ENCODE assay signal across 1 cellular context in the genomic region with DNA sequence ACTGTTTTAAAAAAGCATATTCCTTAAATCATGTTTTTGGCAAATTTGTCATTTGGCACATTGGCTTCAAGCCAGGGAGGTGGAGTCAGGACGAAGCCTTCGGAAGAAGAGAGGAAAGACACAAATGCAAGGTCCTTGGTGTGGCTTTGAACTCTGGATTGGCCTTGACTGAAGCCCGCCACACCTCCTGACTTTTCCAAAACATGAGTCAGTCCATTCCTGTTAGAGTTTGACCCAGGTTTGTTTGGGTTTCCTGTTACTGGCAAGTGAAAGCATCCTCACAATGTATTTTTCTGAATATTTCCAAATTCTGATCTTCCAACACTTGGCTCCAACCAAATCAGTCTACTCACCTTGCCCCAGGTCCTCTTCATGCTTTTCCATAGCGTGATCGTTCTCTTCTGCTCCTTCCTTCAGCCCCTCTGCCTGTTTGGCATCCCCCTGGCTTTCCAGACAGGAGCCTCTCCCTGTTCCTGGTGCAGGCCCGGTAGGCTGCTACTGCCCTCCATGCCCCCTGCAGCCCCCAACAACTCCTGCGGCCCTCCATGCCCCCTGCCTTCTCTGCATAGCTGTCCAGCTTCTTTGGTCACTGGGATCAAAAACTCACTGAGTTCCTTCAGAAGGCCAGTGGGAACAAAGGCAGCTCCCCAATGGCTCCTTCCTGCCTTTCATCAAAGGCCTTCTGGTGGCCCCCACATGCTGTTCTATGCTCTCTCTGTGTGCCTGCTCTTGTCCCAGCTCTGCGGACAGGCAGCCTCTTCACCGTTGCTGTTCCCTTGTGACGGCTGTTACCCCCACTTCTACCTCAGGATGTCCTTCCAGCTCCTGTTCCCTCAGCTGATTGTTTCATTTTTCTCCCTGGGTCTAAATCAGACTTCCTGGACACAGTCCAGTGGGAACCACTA.
A peak's percentile ranks its signal among the peaks of the same experiment; 100 is the strongest.
TF ChIP-seq lines count a peak whose summit lies in the region.

No MANE protein-coding gene starts in this region.

TF ChIP-seq in HepG2, 621 proteins besides CTCF, POLR2A, EP300 and RAD21 (continued from another document and continues in another):
- TF ChIP-seq, protein P1, sequence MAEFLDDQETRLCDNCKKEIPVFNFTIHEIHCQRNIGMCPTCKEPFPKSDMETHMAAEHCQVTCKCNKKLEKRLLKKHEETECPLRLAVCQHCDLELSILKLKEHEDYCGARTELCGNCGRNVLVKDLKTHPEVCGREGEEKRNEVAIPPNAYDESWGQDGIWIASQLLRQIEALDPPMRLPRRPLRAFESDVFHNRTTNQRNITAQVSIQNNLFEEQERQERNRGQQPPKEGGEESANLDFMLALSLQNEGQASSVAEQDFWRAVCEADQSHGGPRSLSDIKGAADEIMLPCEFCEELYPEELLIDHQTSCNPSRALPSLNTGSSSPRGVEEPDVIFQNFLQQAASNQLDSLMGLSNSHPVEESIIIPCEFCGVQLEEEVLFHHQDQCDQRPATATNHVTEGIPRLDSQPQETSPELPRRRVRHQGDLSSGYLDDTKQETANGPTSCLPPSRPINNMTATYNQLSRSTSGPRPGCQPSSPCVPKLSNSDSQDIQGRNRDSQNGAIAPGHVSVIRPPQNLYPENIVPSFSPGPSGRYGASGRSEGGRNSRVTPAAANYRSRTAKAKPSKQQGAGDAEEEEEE (CRISPR knock-in tag; IDR thresholded peaks at IDR 0.05; ENCODE audit: borderline replicate concordance): no peak
- TF ChIP-seq, protein P2, sequence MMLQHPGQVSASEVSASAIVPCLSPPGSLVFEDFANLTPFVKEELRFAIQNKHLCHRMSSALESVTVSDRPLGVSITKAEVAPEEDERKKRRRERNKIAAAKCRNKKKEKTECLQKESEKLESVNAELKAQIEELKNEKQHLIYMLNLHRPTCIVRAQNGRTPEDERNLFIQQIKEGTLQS (CRISPR knock-in tag; IDR thresholded peaks at IDR 0.05): peak; percentile 80
- TF ChIP-seq KLF11 (CRISPR knock-in tag; IDR thresholded peaks at IDR 0.05): peak; percentile 60; the same call in 1 of the 2 replicates
- TF ChIP-seq IRF2 (CRISPR knock-in tag; IDR thresholded peaks at IDR 0.05): peak; percentile 84
- TF ChIP-seq ATF7 (IDR thresholded peaks at IDR 0.05): no peak
- TF ChIP-seq ATF7 (CRISPR knock-in tag; IDR thresholded peaks at IDR 0.05): no peak
- TF ChIP-seq, protein P3, sequence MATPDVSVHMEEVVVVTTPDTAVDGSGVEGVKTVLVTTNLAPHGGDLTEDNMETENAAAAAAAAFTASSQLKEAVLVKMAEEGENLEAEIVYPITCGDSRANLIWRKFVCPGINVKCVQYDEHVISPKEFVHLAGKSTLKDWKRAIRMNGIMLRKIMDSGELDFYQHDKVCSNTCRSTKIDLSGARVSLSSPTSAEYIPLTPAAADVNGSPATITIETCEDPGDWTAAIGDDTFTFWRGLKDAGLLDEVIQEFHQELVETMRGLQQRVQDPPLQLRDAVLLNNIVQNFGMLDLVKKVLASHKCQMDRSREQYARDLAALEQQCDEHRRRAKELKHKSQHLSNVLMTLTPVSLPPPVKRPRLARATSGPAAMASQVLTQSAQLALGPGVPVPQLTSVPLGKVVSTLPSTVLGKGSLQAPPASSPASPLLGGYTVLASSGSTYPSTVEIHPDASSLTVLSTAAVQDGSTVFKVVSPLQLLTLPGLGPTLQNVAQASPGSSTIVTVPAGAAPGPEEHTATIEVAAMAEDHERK (CRISPR knock-in tag; IDR thresholded peaks at IDR 0.05; ENCODE audit: low read depth): no peak
- no peak for TF ChIP-seq ZNF230 (CRISPR knock-in tag; IDR thresholded peaks at IDR 0.05)
- TF ChIP-seq RAD51 (IDR thresholded peaks at IDR 0.05; ENCODE audit: borderline replicate concordance): no peak
- no peak for TF ChIP-seq NPAS2 (CRISPR knock-in tag; IDR thresholded peaks at IDR 0.05; ENCODE audit: borderline replicate concordance)
- no peak for TF ChIP-seq CAMTA2 (CRISPR knock-in tag; IDR thresholded peaks at IDR 0.05; ENCODE audit: borderline replicate concordance)
- no peak for TF ChIP-seq SNAPC2 (CRISPR knock-in tag; IDR thresholded peaks at IDR 0.05)
- TF ChIP-seq ZNF563 (CRISPR knock-in tag; IDR thresholded peaks at IDR 0.05): no peak
- TF ChIP-seq SYNCRIP (IDR thresholded peaks at IDR 0.05; ENCODE audit: insufficient read depth, low read depth, low read length): no peak
- no peak for TF ChIP-seq SP140L (CRISPR knock-in tag; IDR thresholded peaks at IDR 0.05; ENCODE audit: borderline replicate concordance)
- peak; percentile 62 for TF ChIP-seq ERF (CRISPR knock-in tag; IDR thresholded peaks at IDR 0.05)
- TF ChIP-seq MED13 (CRISPR knock-in tag; IDR thresholded peaks at IDR 0.05): no peak
- TF ChIP-seq, protein P4, sequence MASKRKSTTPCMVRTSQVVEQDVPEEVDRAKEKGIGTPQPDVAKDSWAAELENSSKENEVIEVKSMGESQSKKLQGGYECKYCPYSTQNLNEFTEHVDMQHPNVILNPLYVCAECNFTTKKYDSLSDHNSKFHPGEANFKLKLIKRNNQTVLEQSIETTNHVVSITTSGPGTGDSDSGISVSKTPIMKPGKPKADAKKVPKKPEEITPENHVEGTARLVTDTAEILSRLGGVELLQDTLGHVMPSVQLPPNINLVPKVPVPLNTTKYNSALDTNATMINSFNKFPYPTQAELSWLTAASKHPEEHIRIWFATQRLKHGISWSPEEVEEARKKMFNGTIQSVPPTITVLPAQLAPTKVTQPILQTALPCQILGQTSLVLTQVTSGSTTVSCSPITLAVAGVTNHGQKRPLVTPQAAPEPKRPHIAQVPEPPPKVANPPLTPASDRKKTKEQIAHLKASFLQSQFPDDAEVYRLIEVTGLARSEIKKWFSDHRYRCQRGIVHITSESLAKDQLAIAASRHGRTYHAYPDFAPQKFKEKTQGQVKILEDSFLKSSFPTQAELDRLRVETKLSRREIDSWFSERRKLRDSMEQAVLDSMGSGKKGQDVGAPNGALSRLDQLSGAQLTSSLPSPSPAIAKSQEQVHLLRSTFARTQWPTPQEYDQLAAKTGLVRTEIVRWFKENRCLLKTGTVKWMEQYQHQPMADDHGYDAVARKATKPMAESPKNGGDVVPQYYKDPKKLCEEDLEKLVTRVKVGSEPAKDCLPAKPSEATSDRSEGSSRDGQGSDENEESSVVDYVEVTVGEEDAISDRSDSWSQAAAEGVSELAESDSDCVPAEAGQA (IDR thresholded peaks at IDR 0.05; ENCODE audit: low read depth): no peak
- TF ChIP-seq, protein P4 (CRISPR knock-in tag; IDR thresholded peaks at IDR 0.05; ENCODE audit: borderline replicate concordance): no peak
- no peak for TF ChIP-seq SOX13 (IDR thresholded peaks at IDR 0.05)
- TF ChIP-seq SOX13 (CRISPR knock-in tag; conservative IDR thresholded peaks at IDR 0.05 in 1 of 2, IDR thresholded peaks at IDR 0.05 in 1 of 2): peak in 1 of 2 experiments; percentile 86; a peak in 2 of 4 replicates
- TF ChIP-seq YEATS2 (CRISPR knock-in tag; IDR thresholded peaks at IDR 0.05; ENCODE audit: borderline replicate concordance): no peak
- TF ChIP-seq ZNF670 (CRISPR knock-in tag; IDR thresholded peaks at IDR 0.05; ENCODE audit: borderline replicate concordance): no peak
- TF ChIP-seq, protein P5, sequence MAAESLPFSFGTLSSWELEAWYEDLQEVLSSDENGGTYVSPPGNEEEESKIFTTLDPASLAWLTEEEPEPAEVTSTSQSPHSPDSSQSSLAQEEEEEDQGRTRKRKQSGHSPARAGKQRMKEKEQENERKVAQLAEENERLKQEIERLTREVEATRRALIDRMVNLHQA (CRISPR knock-in tag; IDR thresholded peaks at IDR 0.05): no peak
- TF ChIP-seq MIXL1 (CRISPR knock-in tag; IDR thresholded peaks at IDR 0.05): peak; percentile 47; the same call in 1 of the 2 replicates
- no peak for TF ChIP-seq CHCHD3 (CRISPR knock-in tag; IDR thresholded peaks at IDR 0.05)
- TF ChIP-seq HNF4G (IDR thresholded peaks at IDR 0.05; ENCODE audit: borderline replicate concordance, low read depth, low read length): peak; percentile 74; the same call in 1 of the 2 replicates
- TF ChIP-seq HNF4G (CRISPR knock-in tag; IDR thresholded peaks at IDR 0.05; ENCODE audit: borderline replicate concordance, low read depth): peak; percentile 38; the same call in 1 of the 2 replicates
- TF ChIP-seq SIN3A (IDR thresholded peaks at IDR 0.05; ENCODE audit: borderline replicate concordance, low read depth, low read length): no peak
- TF ChIP-seq CREM (IDR thresholded peaks at IDR 0.05): peak; percentile 72
- no peak for TF ChIP-seq CREM (CRISPR knock-in tag; IDR thresholded peaks at IDR 0.05)
- TF ChIP-seq ZNF292 (CRISPR knock-in tag; IDR thresholded peaks at IDR 0.05; ENCODE audit: borderline replicate concordance, low read depth): 0 out of 2 replicates have a peak, but pooled peaks have one; percentile 11
- TF ChIP-seq, protein P6, sequence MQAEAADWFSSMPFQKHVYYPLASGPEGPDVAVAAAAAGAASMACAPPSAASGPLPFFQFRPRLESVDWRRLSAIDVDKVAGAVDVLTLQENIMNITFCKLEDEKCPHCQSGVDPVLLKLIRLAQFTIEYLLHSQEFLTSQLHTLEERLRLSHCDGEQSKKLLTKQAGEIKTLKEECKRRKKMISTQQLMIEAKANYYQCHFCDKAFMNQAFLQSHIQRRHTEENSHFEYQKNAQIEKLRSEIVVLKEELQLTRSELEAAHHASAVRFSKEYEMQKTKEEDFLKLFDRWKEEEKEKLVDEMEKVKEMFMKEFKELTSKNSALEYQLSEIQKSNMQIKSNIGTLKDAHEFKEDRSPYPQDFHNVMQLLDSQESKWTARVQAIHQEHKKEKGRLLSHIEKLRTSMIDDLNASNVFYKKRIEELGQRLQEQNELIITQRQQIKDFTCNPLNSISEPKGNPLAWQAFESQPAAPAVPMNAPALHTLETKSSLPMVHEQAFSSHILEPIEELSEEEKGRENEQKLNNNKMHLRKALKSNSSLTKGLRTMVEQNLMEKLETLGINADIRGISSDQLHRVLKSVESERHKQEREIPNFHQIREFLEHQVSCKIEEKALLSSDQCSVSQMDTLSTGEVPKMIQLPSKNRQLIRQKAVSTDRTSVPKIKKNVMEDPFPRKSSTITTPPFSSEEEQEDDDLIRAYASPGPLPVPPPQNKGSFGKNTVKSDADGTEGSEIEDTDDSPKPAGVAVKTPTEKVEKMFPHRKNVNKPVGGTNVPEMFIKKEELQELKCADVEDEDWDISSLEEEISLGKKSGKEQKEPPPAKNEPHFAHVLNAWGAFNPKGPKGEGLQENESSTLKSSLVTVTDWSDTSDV (CRISPR knock-in tag; IDR thresholded peaks at IDR 0.05): no peak
- no peak for TF ChIP-seq SP2 (CRISPR knock-in tag; IDR thresholded peaks at IDR 0.05)
- TF ChIP-seq MAF1 (CRISPR knock-in tag; IDR thresholded peaks at IDR 0.05; ENCODE audit: borderline replicate concordance): no peak
- TF ChIP-seq ZNF235 (CRISPR knock-in tag; IDR thresholded peaks at IDR 0.05; ENCODE audit: borderline replicate concordance): no peak
- TF ChIP-seq ZNF605 (CRISPR knock-in tag; IDR thresholded peaks at IDR 0.05): peak; percentile 51; the same call in 1 of the 2 replicates
- TF ChIP-seq, protein P7, sequence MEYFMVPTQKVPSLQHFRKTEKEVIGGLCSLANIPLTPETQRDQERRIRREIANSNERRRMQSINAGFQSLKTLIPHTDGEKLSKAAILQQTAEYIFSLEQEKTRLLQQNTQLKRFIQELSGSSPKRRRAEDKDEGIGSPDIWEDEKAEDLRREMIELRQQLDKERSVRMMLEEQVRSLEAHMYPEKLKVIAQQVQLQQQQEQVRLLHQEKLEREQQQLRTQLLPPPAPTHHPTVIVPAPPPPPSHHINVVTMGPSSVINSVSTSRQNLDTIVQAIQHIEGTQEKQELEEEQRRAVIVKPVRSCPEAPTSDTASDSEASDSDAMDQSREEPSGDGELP (IDR thresholded peaks at IDR 0.05; ENCODE audit: borderline replicate concordance, low read depth): peak; percentile 65; the same call in 1 of the 2 replicates
- TF ChIP-seq RARG (CRISPR knock-in tag; IDR thresholded peaks at IDR 0.05; ENCODE audit: low read depth): no peak
- peak; percentile 70 for TF ChIP-seq NFIC (IDR thresholded peaks at IDR 0.05; ENCODE audit: low read length)
- TF ChIP-seq ZNF274 (CRISPR knock-in tag; IDR thresholded peaks at IDR 0.05): peak; percentile 54; the same call in 1 of the 2 replicates
- peak; percentile 45 for TF ChIP-seq ZNF883 (CRISPR knock-in tag; IDR thresholded peaks at IDR 0.05; ENCODE audit: not compliant biosample characterization)
- no peak for TF ChIP-seq ZFP62 (CRISPR knock-in tag; IDR thresholded peaks at IDR 0.05)
- TF ChIP-seq ZC3H4 (CRISPR knock-in tag; IDR thresholded peaks at IDR 0.05; ENCODE audit: borderline replicate concordance): no peak
- 0 out of 2 replicates have a peak, but pooled peaks have one; percentile 37 for TF ChIP-seq NRL (CRISPR knock-in tag; IDR thresholded peaks at IDR 0.05; ENCODE audit: borderline replicate concordance)
- TF ChIP-seq SKI (IDR thresholded peaks at IDR 0.05; ENCODE audit: partially characterized antibody): peak; percentile 96
- TF ChIP-seq DNMT3B (CRISPR knock-in tag; conservative IDR thresholded peaks at IDR 0.05): no peak
- peak; percentile 79; the same call in 1 of the 2 replicates for TF ChIP-seq NCOR1 (IDR thresholded peaks at IDR 0.05; ENCODE audit: borderline replicate concordance, low read length)
- TF ChIP-seq, protein P8, sequence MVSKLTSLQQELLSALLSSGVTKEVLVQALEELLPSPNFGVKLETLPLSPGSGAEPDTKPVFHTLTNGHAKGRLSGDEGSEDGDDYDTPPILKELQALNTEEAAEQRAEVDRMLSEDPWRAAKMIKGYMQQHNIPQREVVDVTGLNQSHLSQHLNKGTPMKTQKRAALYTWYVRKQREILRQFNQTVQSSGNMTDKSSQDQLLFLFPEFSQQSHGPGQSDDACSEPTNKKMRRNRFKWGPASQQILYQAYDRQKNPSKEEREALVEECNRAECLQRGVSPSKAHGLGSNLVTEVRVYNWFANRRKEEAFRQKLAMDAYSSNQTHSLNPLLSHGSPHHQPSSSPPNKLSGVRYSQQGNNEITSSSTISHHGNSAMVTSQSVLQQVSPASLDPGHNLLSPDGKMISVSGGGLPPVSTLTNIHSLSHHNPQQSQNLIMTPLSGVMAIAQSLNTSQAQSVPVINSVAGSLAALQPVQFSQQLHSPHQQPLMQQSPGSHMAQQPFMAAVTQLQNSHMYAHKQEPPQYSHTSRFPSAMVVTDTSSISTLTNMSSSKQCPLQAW (CRISPR knock-in tag; IDR thresholded peaks at IDR 0.05): peak; percentile 58
